11 cellular contexts compared by ENCODE assay signal in genomic region chr5:147554285-147554817, GRCh38. TPM values are rescaled to one million over a fixed set of nuclear protein-coding genes. Genes with fewer than 3 reads are reported as not detected.
DNase-seq lines count a peak whose midpoint lies in the region; ATAC-seq and TF ChIP-seq lines count a peak whose summit lies in the region.
"Had no signal": no experiment of that assay in that cellular context is flagged by ENCODE, and none has a peak within 500 bp of the region (broad histone marks: within the 10 kb centered on the region; RNA-seq: fewer than 3 reads in every experiment).

No MANE protein-coding gene starts in this region.

- no peaks in the 10 kb centered on the region for H3K4me1 Mint-ChIP-seq in activated CD4-positive, alpha-beta T cell treated with anti-CD3 and anti-CD28 coated beads, Interleukin-2, amount 10 ng/mL, durations not matched to agents 24 days and 14 days
- H3K4me1 Mint-ChIP-seq: activated naive CD8-positive, alpha-beta T cell treated with anti-CD3 and anti-CD28 coated beads, Interleukin-2, amount 50 U/mL, for 24 hours; IgD-negative memory B cell had no signal

- H3K27ac Mint-ChIP-seq in activated CD4-positive, alpha-beta T cell treated with anti-CD3 and anti-CD28 coated beads, Interleukin-2, amount 10 ng/mL, durations not matched to agents 24 days and 14 days, result no peak overlapping the region
- H3K27ac Mint-ChIP-seq: activated naive CD8-positive, alpha-beta T cell treated with anti-CD3 and anti-CD28 coated beads, Interleukin-2, amount 50 U/mL, for 24 hours had no signal

- H3K27me3 ChIP-seq in endocrine pancreas (ENCODE audit: control insufficient read depth, insufficient read depth, low read length), result no peaks in the 10 kb centered on the region
- no peaks in the 10 kb centered on the region for H3K27me3 ChIP-seq in aorta (ENCODE audit: control insufficient read depth in 1 of 2, insufficient read depth in 2 of 2, low read length in 1 of 2)
- H3K27me3 ChIP-seq: BLaER1 had no signal

- no peaks in the 10 kb centered on the region for H3K9me3 ChIP-seq in endocrine pancreas (ENCODE audit: control insufficient read depth, low read length)
- H3K9me3 ChIP-seq in mucosa of descending colon, result no peaks in the 10 kb centered on the region
- H3K9me3 ChIP-seq in aorta (ENCODE audit: control insufficient read depth, low read length), result no peaks in the 10 kb centered on the region

- H3K27me3 Mint-ChIP-seq in activated CD4-positive, alpha-beta T cell treated with anti-CD3 and anti-CD28 coated beads, Interleukin-2, amount 10 ng/mL, durations not matched to agents 24 days and 14 days, result no peaks in the 10 kb centered on the region
- H3K27me3 Mint-ChIP-seq: IgD-negative memory B cell had no signal

- no peaks in the 10 kb centered on the region for H3K36me3 ChIP-seq in endocrine pancreas (ENCODE audit: control insufficient read depth, insufficient read depth, low read length)
- no peaks in the 10 kb centered on the region for H3K36me3 ChIP-seq in mucosa of descending colon (ENCODE audit: low read depth)
- no peaks in the 10 kb centered on the region for H3K36me3 ChIP-seq in aorta (ENCODE audit: control insufficient read depth in 1 of 2, insufficient read depth in 2 of 2, low read length in 1 of 2)
- H3K36me3 ChIP-seq: BLaER1 had no signal

- peak; percentile 15 for DNase-seq in NCI-H2227 (lab: John Stamatoyannopoulos, UW; ENCODE audit: unreplicated experiment)
- no peak for DNase-seq in NCI-H2227 treated with DMSO at 0.1 percent for 48 hours (lab: John Stamatoyannopoulos, UW)
- no peak for DNase-seq in mucosa of descending colon
- no peak for DNase-seq in aorta
- no peak for DNase-seq in activated CD4-positive, alpha-beta T cell treated with anti-CD3 and anti-CD28 coated beads, Interleukin-2, amount 10 ng/mL, durations not matched to agents 24 days and 14 days
- no peak for DNase-seq in NCI-H1694 (lab: John Stamatoyannopoulos, UW)
- DNase-seq: activated naive CD8-positive, alpha-beta T cell treated with anti-CD3 and anti-CD28 coated beads, Interleukin-2, amount 50 U/mL, for 24 hours had no signal

- 1 to 7% methylated on average over 7 of the region's 7 CpGs for WGBS in aorta, 2 donors

- no peaks in the 10 kb centered on the region for H3K36me3 Mint-ChIP-seq in activated CD4-positive, alpha-beta T cell treated with anti-CD3 and anti-CD28 coated beads, Interleukin-2, amount 10 ng/mL, durations not matched to agents 24 days and 14 days (ENCODE audit: low read depth)
- H3K36me3 Mint-ChIP-seq: IgD-negative memory B cell had no signal

- intact Hi-C loops in mucosa of descending colon (cut with DNase I, micrococcal nuclease) (loop anchor here (5.0 to 10.0 kb wide), 3 partner anchors 50 to 102 kb away; no protein-coding TSS in a partner anchor), aorta (cut with DNase I) (loop anchor here (1.0 to 5.0 kb wide), 2 partner anchors 18 to 42 kb away; partner anchors contain the start of gene DPYSL3 (in 1 of the 2))
- intact Hi-C loops in activated CD4-positive, alpha-beta T cell treated with anti-CD3 and anti-CD28 coated beads, Interleukin-2, amount 10 ng/mL, durations not matched to agents 24 days and 14 days (cut with micrococcal nuclease), result no loop called here

- no peak for TF ChIP-seq CTCF in mucosa of descending colon (IDR thresholded peaks at IDR 0.05)

- H3K4me1 ChIP-seq in endocrine pancreas (ENCODE audit: control insufficient read depth, insufficient read depth, low read length) (no peaks in the 10 kb centered on the region), mucosa of descending colon (ENCODE audit: low read depth) (no peaks in the 10 kb centered on the region), aorta (ENCODE audit: control insufficient read depth in 1 of 2, insufficient read depth in 2 of 2, low read length in 2 of 2) (peaks cover 0 to 7% of the 10 kb centered on the region in 2 donors)

- ATAC-seq in mucosa of descending colon (peak; percentile 52), aorta (ENCODE audit: low FRiP score) (peak; percentile 80), GM18873 (IDR thresholded peaks at IDR 0.05; ENCODE audit: low FRiP score, unreplicated experiment) (no peak)
- ATAC-seq: activated naive CD8-positive, alpha-beta T cell treated with anti-CD3 and anti-CD28 coated beads, Interleukin-2, amount 50 U/mL, for 24 hours had no signal

- H3K4me3 Mint-ChIP-seq in activated CD4-positive, alpha-beta T cell treated with anti-CD3 and anti-CD28 coated beads, Interleukin-2, amount 10 ng/mL, durations not matched to agents 24 days and 14 days, result no peak overlapping the region
- H3K4me3 Mint-ChIP-seq: activated naive CD8-positive, alpha-beta T cell treated with anti-CD3 and anti-CD28 coated beads, Interleukin-2, amount 50 U/mL, for 24 hours; IgD-negative memory B cell had no signal

- no peaks in the 10 kb centered on the region for H3K9me3 Mint-ChIP-seq in activated CD4-positive, alpha-beta T cell treated with anti-CD3 and anti-CD28 coated beads, Interleukin-2, amount 10 ng/mL, durations not matched to agents 24 days and 14 days

- H3K9ac ChIP-seq in endocrine pancreas (ENCODE audit: control insufficient read depth, insufficient read depth, low read length), result no peak overlapping the region
- H3K9ac ChIP-seq: BLaER1 had no signal

- peak overlapping the region; percentile 67 to 86 for H3K27ac ChIP-seq in aorta (ENCODE audit: low read depth in 1 of 2, low read length in 2 of 2)
- H3K27ac ChIP-seq: BLaER1 had no signal

- H3K4me3 ChIP-seq in endocrine pancreas (ENCODE audit: control insufficient read depth, insufficient read depth, low read length) (peak overlapping the region; percentile 26), mucosa of descending colon (no peak overlapping the region), aorta (ENCODE audit: low read length in 2 of 2) (peak overlapping the region in 1 of 2 donors; percentile 3)
- H3K4me3 ChIP-seq: BLaER1 had no signal

RNA-seq across cellular contexts. Expression of gene DPYSL3, which starts 44.5 kb away (rescaled TPM):
- total RNA-seq in mucosa of descending colon (100 to 1,000 TPM in 1 of 3 donors, 10 to 100 TPM in 2; 12.0 to 134 (median 31.1) TPM), aorta (100 to 1,000 TPM; 288 to 344 TPM)
- 100 to 1,000 TPM in 1 of 2 donors, 10 to 100 TPM in 1; 85.1 to 103 TPM for polyA plus RNA-seq in aorta
- total RNA-seq in activated CD4-positive, alpha-beta T cell treated with anti-CD3 and anti-CD28 coated beads, Interleukin-2, amount 10 ng/mL, durations not matched to agents 24 days and 14 days, result 0.14 and 0.40 TPM in 2 replicates
- polyA plus RNA-seq: IgD-negative memory B cell had no signal
